31 cellular contexts compared by ENCODE assay signal in genomic region chr10:2958659-2959058, GRCh38.
"Had no signal": no experiment of that assay in that cellular context is flagged by ENCODE, and none has a peak within 500 bp of the region (broad histone marks: within the 10 kb centered on the region; RNA-seq: fewer than 3 reads in every experiment).

No MANE protein-coding gene starts in this region.

- H3K27ac Mint-ChIP-seq: naive thymus-derived CD4-positive, alpha-beta T cell; natural killer cell; neural progenitor cell; stimulated activated memory B cell treated with anti-CD40 and anti-IgM and Interleukin-4, amounts not matched to agents 10 μg/mL and 1 μg/mL and 100 μg/mL, for 72 hours; type B pancreatic cell had no signal

- H3K9me3 ChIP-seq: ovary, prostate gland, right lobe of liver, sigmoid colon, suprapubic skin, testis, tibial artery, transverse colon, vagina had no signal

- DNase-seq: naive thymus-derived CD4-positive, alpha-beta T cell; natural killer cell; occipital lobe; ovary; posterior cingulate gyrus; right cardiac atrium; right lobe of liver; sigmoid colon; spleen; stimulated activated CD4-positive, alpha-beta T cell treated with anti-CD3 and anti-CD28 coated beads, Interleukin-12 subunit alpha, Interleukin-12 subunit beta, amount 100 ng/mL, for 4 hours; stimulated activated CD4-positive, alpha-beta T cell treated with anti-CD3 and anti-CD28 coated beads, Interleukin-1b, Interleukin-23, amount 100 ng/mL, for 48 hours; stimulated activated CD4-positive, alpha-beta T cell treated with anti-CD3 and anti-CD28 coated beads, Interleukin-4, amount 100 ng/mL, for 1 hour; stimulated activated CD4-positive, alpha-beta T cell treated with anti-CD3 and anti-CD28 coated beads, Interleukin-4, amount 100 ng/mL, for 4 hours; stimulated activated CD8-positive, alpha-beta memory T cell treated with anti-CD3 and anti-CD28 coated beads, Interleukin-4, amount 100 ng/mL, for 48 hours; stimulated activated naive CD4-positive, alpha-beta T cell; stimulated activated naive CD8-positive, alpha-beta T cell treated with anti-CD3 and anti-CD28 coated beads, Interleukin-15, amount 100 ng/mL, for 72 hours; stimulated activated naive CD8-positive, alpha-beta T cell treated with anti-CD3 and anti-CD28 coated beads, Interleukin-15, Interleukin-2, amounts not matched to agents 100 U/mL and 50 U/mL, for 24 hours; substantia nigra; testis; tibial artery; transverse colon had no signal

- H3K4me2 ChIP-seq: neural progenitor cell, smooth muscle cell had no signal

- H3K36me3 ChIP-seq: neural progenitor cell, ovary, prostate gland, right lobe of liver, sigmoid colon, spleen, suprapubic skin, tibial artery, transverse colon, vagina had no signal

- H3K27ac ChIP-seq: neural progenitor cell, ovary, parathyroid adenoma, prostate gland, sigmoid colon, skin epidermis, spleen, suprapubic skin, testis, tibial artery, transverse colon, vagina had no signal

- H3K36me3 Mint-ChIP-seq: naive thymus-derived CD4-positive, alpha-beta T cell; natural killer cell; neural progenitor cell; stimulated activated memory B cell treated with anti-CD40 and anti-IgM and Interleukin-4, amounts not matched to agents 10 μg/mL and 1 μg/mL and 100 μg/mL, for 72 hours; type B pancreatic cell had no signal

- H3K4me3 Mint-ChIP-seq: naive thymus-derived CD4-positive, alpha-beta T cell; natural killer cell; nephron; neural progenitor cell; stimulated activated memory B cell treated with anti-CD40 and anti-IgM and Interleukin-4, amounts not matched to agents 10 μg/mL and 1 μg/mL and 100 μg/mL, for 72 hours; stimulated activated naive CD8-positive, alpha-beta T cell treated with anti-CD3 and anti-CD28 coated beads, Interleukin-15, amount 100 ng/mL, for 72 hours; type B pancreatic cell had no signal

- H3K9me3 Mint-ChIP-seq: natural killer cell, neural progenitor cell, type B pancreatic cell had no signal

- H2AFZ ChIP-seq: neural progenitor cell, parathyroid adenoma had no signal

- H3K9ac ChIP-seq: neural progenitor cell, parathyroid adenoma had no signal

- ATAC-seq: naive thymus-derived CD4-positive, alpha-beta T cell; natural killer cell; right cardiac atrium; stimulated activated memory B cell treated with anti-CD40 and anti-IgM and Interleukin-4, amounts not matched to agents 10 μg/mL and 1 μg/mL and 100 μg/mL, for 72 hours; stimulated activated naive CD8-positive, alpha-beta T cell treated with anti-CD3 and anti-CD28 coated beads, Interleukin-15, amount 100 ng/mL, for 72 hours; stimulated activated naive CD8-positive, alpha-beta T cell treated with anti-CD3 and anti-CD28 coated beads, Interleukin-15, Interleukin-2, amounts not matched to agents 100 U/mL and 50 U/mL, for 24 hours had no signal

- H3K4me1 Mint-ChIP-seq: natural killer cell; nephron; neural progenitor cell; stimulated activated memory B cell treated with anti-CD40 and anti-IgM and Interleukin-4, amounts not matched to agents 10 μg/mL and 1 μg/mL and 100 μg/mL, for 72 hours; stimulated activated naive CD8-positive, alpha-beta T cell treated with anti-CD3 and anti-CD28 coated beads, Interleukin-15, amount 100 ng/mL, for 72 hours had no signal

- H3K27me3 ChIP-seq: neural progenitor cell, ovary, right lobe of liver, sigmoid colon, spleen, suprapubic skin, testis, transverse colon, vagina had no signal

- H3K4me1 ChIP-seq: neural progenitor cell, parathyroid adenoma, prostate gland, sigmoid colon, spleen, suprapubic skin, testis, tibial artery, transverse colon, vagina had no signal

- H3K79me2 ChIP-seq: parathyroid adenoma had no signal

- H3K4me3 ChIP-seq: neural progenitor cell, ovary, prostate gland, right lobe of liver, sigmoid colon, skin epidermis, smooth muscle cell, spleen, suprapubic skin, testis, tibial artery, transverse colon, vagina had no signal
